ENCODE assay signal across 17 cellular contexts in the genomic region with DNA sequence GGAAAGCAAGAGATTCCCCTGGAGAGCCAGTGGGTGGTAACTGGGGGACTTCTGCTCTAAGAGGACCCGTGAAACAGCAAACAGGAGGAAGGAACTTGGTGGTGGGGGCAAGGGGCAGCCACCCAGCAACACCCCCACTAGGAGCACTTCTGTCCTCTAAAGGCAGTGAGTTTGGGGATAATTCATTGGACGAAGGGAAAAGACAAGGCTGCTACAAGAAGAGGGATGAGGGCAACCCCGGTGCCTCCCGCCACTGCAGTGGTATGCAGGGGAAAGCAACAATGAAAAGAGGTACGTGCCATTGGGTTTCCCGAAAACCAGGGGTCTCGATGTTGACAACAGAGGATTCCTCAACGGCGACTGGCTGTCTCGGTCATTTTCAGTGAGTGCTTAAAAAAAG. TPM values are rescaled to one million over a fixed set of nuclear protein-coding genes. Genes with fewer than 3 reads are reported as not detected.
A peak's percentile ranks its signal among the peaks of the same experiment; 100 is the strongest.
DNase-seq lines count a peak whose midpoint lies in the region; ATAC-seq lines count a peak whose summit lies in the region.
"Had no signal": no experiment of that assay in that cellular context is flagged by ENCODE, and none has a peak within 500 bp of the region (broad histone marks: within the 10 kb centered on the region; RNA-seq: fewer than 3 reads in every experiment).

No MANE protein-coding gene starts in this region.

- H3K27ac ChIP-seq in ACC112 (ENCODE audit: low read depth, low read length) (peak overlapping the region; percentile 14; the same call in 1 of the 2 replicates), mesenchymal stem cell (ENCODE audit: low read length, poor library complexity, severe bottlenecking) (peak overlapping the region; percentile 7)
- peak overlapping the region in 1 of 11 experiments; percentile 35; a peak in 3 of 22 replicates for H3K27ac ChIP-seq in BLaER1 treated with 17β-estradiol and CSF1 and Interleukin-3, amounts not matched to agents 10 nM and 100 nM
- H3K27ac ChIP-seq: parathyroid adenoma, Peyer's patch, WERI-Rb-1 had no signal

- peaks cover 5% of the 10 kb centered on the region for H3K79me1 ChIP-seq in mesenchymal stem cell (replicated peaks; ENCODE audit: low read length, poor library complexity, severe bottlenecking)

- peaks cover 0 to 24% (median 17%) of the 10 kb centered on the region in 11 experiments; a peak in 19 of 22 replicates for H3K9me3 ChIP-seq in BLaER1 treated with 17β-estradiol and CSF1 and Interleukin-3, amounts not matched to agents 10 nM and 100 nM (replicated peaks in 1 of 11)
- no peaks in the 10 kb centered on the region for H3K9me3 ChIP-seq in T-helper 17 cell (ENCODE audit: control insufficient read depth, low read length, poor library complexity, severe bottlenecking)
- H3K9me3 ChIP-seq in mesenchymal stem cell (ENCODE audit: control insufficient read depth, low read length), result no peaks in the 10 kb centered on the region
- H3K9me3 ChIP-seq: Peyer's patch had no signal

- H3K27me3 ChIP-seq in ACC112 (ENCODE audit: insufficient read depth, low read length) (no peaks in the 10 kb centered on the region), mesenchymal stem cell (ENCODE audit: control insufficient read depth in 1 of 2, insufficient read depth in 1 of 2, low read length in 2 of 2) (no peaks in the 10 kb centered on the region)
- H3K27me3 ChIP-seq in BLaER1 treated with 17β-estradiol and CSF1 and Interleukin-3, amounts not matched to agents 10 nM and 100 nM, result no peaks in the 10 kb centered on the region
- H3K27me3 ChIP-seq: Peyer's patch had no signal

- no peak overlapping the region for H2AK5ac ChIP-seq in mesenchymal stem cell (ENCODE audit: low read length, severe bottlenecking)

- no peaks in the 10 kb centered on the region for H3K27me3 Mint-ChIP-seq in T-helper 17 cell
- H3K27me3 Mint-ChIP-seq: type B pancreatic cell had no signal

- no peak overlapping the region for H2BK15ac ChIP-seq in mesenchymal stem cell (ENCODE audit: low read depth, poor library complexity, severe bottlenecking)

- H3K14ac ChIP-seq in mesenchymal stem cell (ENCODE audit: low read length in 2 of 2), result no peak overlapping the region

- ATAC-seq in T-helper 17 cell (no peak), GM18870 (IDR thresholded peaks at IDR 0.05; ENCODE audit: unreplicated experiment) (no peak)

- H3K36me3 ChIP-seq in ACC112 (ENCODE audit: insufficient read depth, low read length) (peaks cover 52% of the 10 kb centered on the region), mesenchymal stem cell (ENCODE audit: control insufficient read depth in 1 of 2, insufficient read depth in 2 of 2, low read depth in 1 of 2, low read length in 2 of 2) (peaks cover 20 to 74% of the 10 kb centered on the region in 2 experiments)
- H3K36me3 ChIP-seq in BLaER1 treated with 17β-estradiol and CSF1 and Interleukin-3, amounts not matched to agents 10 nM and 100 nM, result peaks cover 73 to 98% (median 83%) of the 10 kb centered on the region in 11 experiments

- H4K20me1 ChIP-seq in BLaER1 treated with 17β-estradiol and CSF1 and Interleukin-3, amounts not matched to agents 10 nM and 100 nM, result peaks cover 48 to 77% (median 69%) of the 10 kb centered on the region in 11 experiments

- no peak overlapping the region for H4K91ac ChIP-seq in mesenchymal stem cell (ENCODE audit: low read length)

- peaks cover 14% of the 10 kb centered on the region for H3K4me1 Mint-ChIP-seq in T-helper 17 cell

- H3K4me3 ChIP-seq in ACC112 (ENCODE audit: low read depth, low read length) (no peak overlapping the region), mesenchymal stem cell (ENCODE audit: insufficient read depth in 1 of 2, low read depth in 1 of 2, low read length in 2 of 2) (no peak overlapping the region)
- no peak overlapping the region for H3K4me3 ChIP-seq in BLaER1 treated with 17β-estradiol and CSF1 and Interleukin-3, amounts not matched to agents 10 nM and 100 nM
- H3K4me3 ChIP-seq: Peyer's patch had no signal

- H3K23ac ChIP-seq in mesenchymal stem cell (ENCODE audit: low read length in 2 of 2), result peak overlapping the region in 1 of 2 experiments; percentile 30

- no peak overlapping the region for H3K4me2 ChIP-seq in BLaER1 treated with 17β-estradiol and CSF1 and Interleukin-3, amounts not matched to agents 10 nM and 100 nM
- H3K4me2 ChIP-seq in mesenchymal stem cell (ENCODE audit: low read length, poor library complexity, severe bottlenecking), result no peak overlapping the region

- peak overlapping the region; percentile 41 for H3K27ac Mint-ChIP-seq in T-helper 17 cell
- H3K27ac Mint-ChIP-seq: type B pancreatic cell had no signal

- H3K36me3 Mint-ChIP-seq in T-helper 17 cell (ENCODE audit: low read depth), result no peaks in the 10 kb centered on the region

- H3K4me1 ChIP-seq in ACC112 (ENCODE audit: control insufficient read depth, insufficient read depth, low read length, unreplicated experiment) (peaks cover 3% of the 10 kb centered on the region), mesenchymal stem cell (ENCODE audit: control insufficient read depth, insufficient read depth, low read depth, low read length) (peaks cover 5% of the 10 kb centered on the region)
- peaks cover 4 to 29% (median 17%) of the 10 kb centered on the region in 10 experiments; a peak in 15 of 20 replicates for H3K4me1 ChIP-seq in BLaER1 treated with 17β-estradiol and CSF1 and Interleukin-3, amounts not matched to agents 10 nM and 100 nM

- H2BK120ac ChIP-seq in mesenchymal stem cell (ENCODE audit: low read depth, low read length), result no peak overlapping the region

- H3K9ac ChIP-seq in BLaER1 treated with 17β-estradiol and CSF1 and Interleukin-3, amounts not matched to agents 10 nM and 100 nM, result peak overlapping the region in 6 of 11 experiments; percentile 1 to 23 (median 13); a peak in 3 of 22 replicates
- no peak overlapping the region for H3K9ac ChIP-seq in mesenchymal stem cell (ENCODE audit: low read length)
- H3K9ac ChIP-seq: parathyroid adenoma had no signal

- no peak for DNase-seq in T-helper 17 cell
- no peak for DNase-seq in mesenchymal stem cell
- no peak for DNase-seq in GM03348 (ENCODE audit: low spot score)
- no peak for DNase-seq in amygdala (lab: John Stamatoyannopoulos, UW)
- DNase-seq: DND-41; Karpas-422; NCI-H1105 treated with DMSO at 0.1 percent for 48 hours; NCI-H774; Peyer's patch; stimulated activated naive CD4-positive, alpha-beta T cell treated with Interleukin-2 at 50 U/mL for 16 hours; WERI-Rb-1 had no signal

- H3K18ac ChIP-seq in mesenchymal stem cell (ENCODE audit: low read depth in 1 of 2, low read length in 2 of 2), result no peak overlapping the region

- no peak overlapping the region for H3K4me3 Mint-ChIP-seq in T-helper 17 cell
- H3K4me3 Mint-ChIP-seq: CD14-positive monocyte, type B pancreatic cell had no signal

- WGBS in mesenchymal stem cell, result 83% methylated on average over 9 of the region's 10 CpGs

- no peak overlapping the region for H2BK5ac ChIP-seq in mesenchymal stem cell (ENCODE audit: low read depth, low read length, poor library complexity, severe bottlenecking)

- no peak overlapping the region for H2BK12ac ChIP-seq in mesenchymal stem cell (ENCODE audit: low read length in 2 of 2)

- H2AFZ ChIP-seq in ACC112 (ENCODE audit: low read length, unreplicated experiment) (no peak overlapping the region), mesenchymal stem cell (ENCODE audit: low read depth, low read length) (no peak overlapping the region)
- H2AFZ ChIP-seq: parathyroid adenoma had no signal

- H3K4ac ChIP-seq in mesenchymal stem cell (ENCODE audit: low read depth in 1 of 2, low read length in 2 of 2), result no peak overlapping the region

- peaks cover 9% of the 10 kb centered on the region for H3K79me2 ChIP-seq in ACC112 (ENCODE audit: control insufficient read depth, insufficient read depth, low read length, unreplicated experiment)
- H3K79me2 ChIP-seq: parathyroid adenoma had no signal

- peak overlapping the region; percentile 33 for H4K8ac ChIP-seq in mesenchymal stem cell (ENCODE audit: low read length)

RNA-seq across cellular contexts. Expression of a gene that starts 9.1 kb away (rescaled TPM):
- total RNA-seq in T-helper 17 cell, result 1,000 to 10,000 TPM; 1,930 to 1,963 TPM
- 1,594 TPM for polyA plus RNA-seq in mesenchymal stem cell (2013, experiment 1 of 2)
- polyA plus RNA-seq in mesenchymal stem cell (2013, experiment 2 of 2), result 1,456 TPM
